Comparison of ENCODE assay signal across 8 cellular contexts in genomic region chr2:240565267-240566202, GRCh38. TPM values are rescaled to one million over a fixed set of nuclear protein-coding genes. Genes with fewer than 3 reads are reported as not detected.
DNase-seq lines count a peak whose midpoint lies in the region; ATAC-seq and TF ChIP-seq lines count a peak whose summit lies in the region.

No MANE protein-coding gene starts in this region.

- H3K4me3 Mint-ChIP-seq in activated T-cell treated with anti-CD3 and anti-CD28 coated beads, Interleukin-2, amount 50 U/mL, for 4 hours = peak overlapping the region; percentile 87

- intact Hi-C loops in posterior vena cava (cut with DNase I) = no loop called here

- H3K4me3 ChIP-seq in fibroblast of the aortic adventitia (ENCODE audit: low read depth, low read length) = peak overlapping the region; percentile 35

- DNase-seq in activated T-cell treated with anti-CD3 and anti-CD28 coated beads, Interleukin-2, amount 50 U/mL, for 4 hours = peak; percentile 86
- DNase-seq in fibroblast of the aortic adventitia (ENCODE audit: low read depth) = peak; percentile 67
- peak; percentile 95 for DNase-seq in posterior vena cava (ENCODE audit: low spot score)
- peak; percentile 92 for DNase-seq in ureter (ENCODE audit: low spot score)

- peak overlapping the region; percentile 94 for H3K27ac ChIP-seq in 22Rv1

- peak; percentile 25 for ATAC-seq in GM18858 (IDR thresholded peaks at IDR 0.05; ENCODE audit: unreplicated experiment)
- ATAC-seq in HG03097 (IDR thresholded peaks at IDR 0.05; ENCODE audit: low FRiP score, unreplicated experiment) = peak; percentile 18
- ATAC-seq in activated T-cell treated with anti-CD3 and anti-CD28 coated beads, Interleukin-2, amount 50 U/mL, for 4 hours = peak; percentile 44 to 46

- peaks cover 76% of the 10 kb centered on the region for H3K4me1 Mint-ChIP-seq in activated T-cell treated with anti-CD3 and anti-CD28 coated beads, Interleukin-2, amount 50 U/mL, for 4 hours (ENCODE audit: low read depth)

- TF ChIP-seq CTCF in 22Rv1 (IDR thresholded peaks at IDR 0.05) (no peak), fibroblast of the aortic adventitia (IDR thresholded peaks at IDR 0.05; ENCODE audit: insufficient read depth, low read length) (no peak)

- H3K9me3 Mint-ChIP-seq in activated T-cell treated with anti-CD3 and anti-CD28 coated beads, Interleukin-2, amount 50 U/mL, for 4 hours = no peaks in the 10 kb centered on the region

- peaks cover 9% of the 10 kb centered on the region for H3K36me3 Mint-ChIP-seq in activated T-cell treated with anti-CD3 and anti-CD28 coated beads, Interleukin-2, amount 50 U/mL, for 4 hours (ENCODE audit: insufficient read depth)

- no peaks in the 10 kb centered on the region for H3K27me3 Mint-ChIP-seq in activated T-cell treated with anti-CD3 and anti-CD28 coated beads, Interleukin-2, amount 50 U/mL, for 4 hours (ENCODE audit: low read depth)

TF ChIP-seq in PFSK-1, 5 proteins besides CTCF, POLR2A, EP300 and RAD21:
- TF ChIP-seq REST (IDR thresholded peaks at IDR 0.05; ENCODE audit: insufficient read depth in 1 of 2, low read depth in 2 of 2, low read length in 2 of 2) (0 out of 4 replicates have a peak, but pooled peaks of 1 of the 2 experiments have one; percentile 14), TAF1 (IDR thresholded peaks at IDR 0.05; ENCODE audit: borderline replicate concordance, insufficient read depth, low read length) (no peak), POLR2AphosphoS5 (IDR thresholded peaks at IDR 0.05; ENCODE audit: low read depth, low read length) (peak; percentile 34; the same call in 1 of the 2 replicates)
TF ChIP-seq in PFSK-1: peak in this region for 2.

RNA-seq across cellular contexts. Expression of gene RNPEPL1, which starts 2.7 kb away (rescaled TPM):
- 87.3 TPM for polyA plus RNA-seq in PFSK-1 (2012; ENCODE audit: insufficient read length, low read depth)
- total RNA-seq in activated T-cell treated with anti-CD3 and anti-CD28 coated beads, Interleukin-2, amount 50 U/mL, for 4 hours = 10 to 100 TPM; 40.9 to 46.0 (median 42.9) TPM
- total RNA-seq in fibroblast of the aortic adventitia (ENCODE audit: low replicate concordance) (11.3 and 12.7 TPM in 2 replicates), posterior vena cava (10 to 100 TPM; 47.1 to 49.3 TPM), ureter (57.3 TPM)

RNA-seq across cellular contexts. Expression of gene DUSP28, which starts 5.4 kb away (rescaled TPM):
- polyA plus RNA-seq in PFSK-1 (2012; ENCODE audit: insufficient read length, low read depth) = 3.5 TPM
- total RNA-seq in activated T-cell treated with anti-CD3 and anti-CD28 coated beads, Interleukin-2, amount 50 U/mL, for 4 hours = 1 to 10 TPM; 5.7 to 6.1 (median 5.9) TPM
- total RNA-seq in fibroblast of the aortic adventitia (ENCODE audit: low replicate concordance) (3.6 and 6.1 TPM in 2 replicates), posterior vena cava (1 to 10 TPM; 2.0 to 2.3 TPM), ureter (6.2 TPM)

RNA-seq across cellular contexts. Expression of gene ANKMY1, which starts 7.7 kb away (rescaled TPM):
- polyA plus RNA-seq in PFSK-1 (2012; ENCODE audit: insufficient read length, low read depth) = 30.3 TPM
- 10 to 100 TPM; 15.7 to 17.2 (median 15.8) TPM for total RNA-seq in activated T-cell treated with anti-CD3 and anti-CD28 coated beads, Interleukin-2, amount 50 U/mL, for 4 hours
- total RNA-seq in fibroblast of the aortic adventitia (ENCODE audit: low replicate concordance) (10.7 and 11.0 TPM in 2 replicates), posterior vena cava (10 to 100 TPM in 1 of 2 donors, 1 to 10 TPM in 1; 7.1 to 12.9 TPM), ureter (52.8 TPM)

RNA-seq across cellular contexts. Expression of gene CAPN10, which starts 21.0 kb away (rescaled TPM):
- 42.4 TPM for polyA plus RNA-seq in PFSK-1 (2012; ENCODE audit: insufficient read length, low read depth)
- total RNA-seq in activated T-cell treated with anti-CD3 and anti-CD28 coated beads, Interleukin-2, amount 50 U/mL, for 4 hours = 10 to 100 TPM; 38.2 to 43.4 (median 41.1) TPM
- total RNA-seq in fibroblast of the aortic adventitia (ENCODE audit: low replicate concordance) (14.3 and 44.2 TPM in 2 replicates), posterior vena cava (10 to 100 TPM; 18.6 to 22.6 TPM), ureter (34.4 TPM)

RNA-seq across cellular contexts. Expression of gene GPR35, which starts 59.7 kb away (rescaled TPM):
- 1.6 TPM for polyA plus RNA-seq in PFSK-1 (2012; ENCODE audit: insufficient read length, low read depth)
- total RNA-seq in activated T-cell treated with anti-CD3 and anti-CD28 coated beads, Interleukin-2, amount 50 U/mL, for 4 hours = 1 to 10 TPM; 3.0 to 3.5 (median 3.3) TPM
- 0.09 and 0.25 TPM in 2 replicates for total RNA-seq in fibroblast of the aortic adventitia (ENCODE audit: low replicate concordance)
- 1 to 10 TPM; 1.2 to 1.8 TPM for total RNA-seq in posterior vena cava
- total RNA-seq in ureter = 1.6 TPM

Comparison
In these comparisons a context has a peak if more than half of its experiments do, and no peak if none do; other contexts are left out.
1. Peak in every context shown above with its lines: DNase-seq, ATAC-seq, H3K4me3 ChIP-seq and H3K27ac ChIP-seq.